13 cellular contexts compared by ENCODE assay signal in genomic region chr3:2950159-2950558, GRCh38.
"Had no signal": no experiment of that assay in that cellular context is flagged by ENCODE, and none has a peak within 500 bp of the region (broad histone marks: within the 10 kb centered on the region; RNA-seq: fewer than 3 reads in every experiment).

No MANE protein-coding gene starts in this region.

- H3K27me3 Mint-ChIP-seq: naive B cell had no signal

- H3K27ac Mint-ChIP-seq: naive B cell had no signal

- H3K4me3 ChIP-seq: cardiac muscle cell, hepatocyte, left ventricle myocardium inferior, pancreas, thoracic aorta, uterus had no signal

- H3K36me3 ChIP-seq: cardiac muscle cell, left ventricle myocardium inferior, pancreas, thoracic aorta, uterus had no signal

- H3K4me3 Mint-ChIP-seq: naive B cell had no signal

- H3K4me1 ChIP-seq: left ventricle myocardium inferior, pancreas, uterus had no signal

- H3K36me3 Mint-ChIP-seq: naive B cell had no signal

- H3K4me1 Mint-ChIP-seq: naive B cell had no signal

- H3K27ac ChIP-seq: cardiac muscle cell, hepatocyte, left ventricle myocardium inferior, pancreas, thoracic aorta, uterus had no signal

- ATAC-seq: pancreas had no signal

- H3K27me3 ChIP-seq: cardiac muscle cell, hepatocyte, pancreas, uterus had no signal

- DNase-seq: activated CD4-positive, alpha-beta T cell treated with anti-CD3 and anti-CD28 coated beads for 1 hour; activated CD4-positive, alpha-beta T cell treated with anti-CD3 and anti-CD28 coated beads, Interleukin-2, amount 50 U/mL, for 4 hours; activated naive CD4-positive, alpha-beta T cell; activated T-cell treated with anti-CD3 and anti-CD28 coated beads for 4 hours; erythroblast; left ventricle myocardium inferior; naive B cell; pancreas; stimulated activated CD4-positive, alpha-beta T cell treated with anti-CD3 and anti-CD28 coated beads, Interleukin-1b, Interleukin-23, amount 100 ng/mL, for 48 hours; uterus had no signal

- H3K9me3 ChIP-seq: left ventricle myocardium inferior, pancreas, thoracic aorta, uterus had no signal
